ENCODE assay signal across 8 cellular contexts in the genomic region with DNA sequence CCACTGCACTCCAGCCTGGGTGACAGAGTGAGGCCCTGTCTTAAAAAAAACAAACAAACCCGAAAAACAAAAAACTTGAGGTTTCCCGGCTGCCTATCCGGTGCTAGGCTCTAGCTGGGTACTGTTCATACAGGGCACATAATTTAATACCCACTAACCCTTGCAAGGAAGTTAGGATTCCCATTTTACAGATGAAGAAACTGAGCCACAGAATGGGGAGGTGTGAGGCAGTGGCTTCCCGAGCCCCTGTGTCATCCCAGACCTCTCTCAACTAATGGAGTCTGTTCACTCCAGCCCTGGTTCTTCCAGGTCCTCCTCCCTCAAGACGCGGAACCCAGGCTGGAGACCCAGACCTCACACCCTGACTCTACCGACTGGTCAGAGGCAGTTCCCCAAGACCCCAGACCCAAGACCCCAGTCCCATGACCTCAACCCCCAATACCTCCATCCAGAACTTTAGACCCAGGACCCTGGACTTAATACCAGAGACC. TPM values are rescaled to one million over a fixed set of nuclear protein-coding genes. Genes with fewer than 3 reads are reported as not detected.
A peak's percentile ranks its signal among the peaks of the same experiment; 100 is the strongest.
DNase-seq lines count a peak whose midpoint lies in the region; ATAC-seq and TF ChIP-seq lines count a peak whose summit lies in the region.

No MANE protein-coding gene starts in this region.

- TF ChIP-seq CTCF in stomach (IDR thresholded peaks at IDR 0.05) = no peak

- peaks cover 39% of the 10 kb centered on the region for H3K4me1 Mint-ChIP-seq in activated CD4-positive, alpha-beta T cell treated with anti-CD3 and anti-CD28 coated beads for 36 hours
- peaks cover 42% of the 10 kb centered on the region for H3K4me1 Mint-ChIP-seq in activated naive CD4-positive, alpha-beta T cell treated with anti-CD3 and anti-CD28 coated beads, Interleukin-2, amount 10 ng/mL, durations not matched to agents 7 days and 5 days

- H3K4me1 ChIP-seq in iPS-20b (ENCODE audit: insufficient read depth, low read length) = 0 out of 2 replicates have a peak, but pooled peaks cover 4% of the 10 kb centered on the region
- peaks cover 26 to 58% (median 51%) of the 10 kb centered on the region in 4 donors for H3K4me1 ChIP-seq in stomach

- no peak for TF ChIP-seq EP300 in stomach (IDR thresholded peaks at IDR 0.05)

- H3K9me3 Mint-ChIP-seq in activated CD4-positive, alpha-beta T cell treated with anti-CD3 and anti-CD28 coated beads for 36 hours (ENCODE audit: low read depth) = no peaks in the 10 kb centered on the region
- H3K9me3 Mint-ChIP-seq in activated naive CD4-positive, alpha-beta T cell treated with anti-CD3 and anti-CD28 coated beads, Interleukin-2, amount 10 ng/mL, durations not matched to agents 7 days and 5 days = no peaks in the 10 kb centered on the region

- DNase-seq in activated CD4-positive, alpha-beta T cell treated with anti-CD3 and anti-CD28 coated beads for 36 hours = peak; percentile 31
- DNase-seq in activated CD4-positive, alpha-beta T cell treated with anti-CD3 and anti-CD28 coated beads for 4 hours = no peak
- peak; percentile 41 for DNase-seq in activated naive CD4-positive, alpha-beta T cell treated with anti-CD3 and anti-CD28 coated beads, Interleukin-2, amount 10 ng/mL, durations not matched to agents 7 days and 5 days
- no peak for DNase-seq in stomach
- DNase-seq in SIG-M5 (lab: John Stamatoyannopoulos, UW) = no peak

- TF ChIP-seq POLR2A in stomach (IDR thresholded peaks at IDR 0.05) = no peak

- ATAC-seq in activated CD4-positive, alpha-beta T cell treated with anti-CD3 and anti-CD28 coated beads for 36 hours = no peak
- ATAC-seq in GM21619 (IDR thresholded peaks at IDR 0.05; ENCODE audit: unreplicated experiment) = no peak
- ATAC-seq in HG03280 (IDR thresholded peaks at IDR 0.05; ENCODE audit: unreplicated experiment) = no peak

- intact Hi-C loops in activated CD4-positive, alpha-beta T cell treated with anti-CD3 and anti-CD28 coated beads for 36 hours (cut with DNase I, micrococcal nuclease) = loop anchor here (1.0 to 5.0 kb wide), 14 partner anchors 40 to 1961 kb away; a partner anchor contains a TSS
- intact Hi-C loops in stomach (cut with DNase I; ENCODE audit: low total_unique reads) = no loop called here

- POLR2A ChIA-PET in activated CD4-positive, alpha-beta T cell treated with anti-CD3 and anti-CD28 coated beads for 36 hours (lab: Charles Lee) = interaction anchor here (0.6 kb wide), 2 partner anchors 74 to 232 kb away, joined by 3 to 7 read pairs; no protein-coding TSS in a partner anchor

- H3K9me3 ChIP-seq in iPS-20b (ENCODE audit: insufficient read depth, low read depth, low read length) = no peaks in the 10 kb centered on the region
- H3K9me3 ChIP-seq in stomach = no peaks in the 10 kb centered on the region

- H3K36me3 ChIP-seq in iPS-20b (ENCODE audit: insufficient read depth, low read depth, low read length) (peaks cover 18% of the 10 kb centered on the region; the same call in 1 of the 2 replicates), stomach (peaks cover 36 to 46% (median 43%) of the 10 kb centered on the region in 4 donors)

- peak overlapping the region; percentile 100 for H3K4me3 Mint-ChIP-seq in activated CD4-positive, alpha-beta T cell treated with anti-CD3 and anti-CD28 coated beads for 36 hours
- peak overlapping the region; percentile 96 for H3K4me3 Mint-ChIP-seq in activated naive CD4-positive, alpha-beta T cell treated with anti-CD3 and anti-CD28 coated beads, Interleukin-2, amount 10 ng/mL, durations not matched to agents 7 days and 5 days

- H3K4me3 ChIP-seq in iPS-20b (ENCODE audit: low read length) (peak overlapping the region; percentile 98), stomach (peak overlapping the region; percentile 78 to 96 (median 80))

- CTCF ChIA-PET in activated CD4-positive, alpha-beta T cell treated with anti-CD3 and anti-CD28 coated beads for 36 hours (lab: Charles Lee) = interaction anchor here (0.6 to 2.7 kb wide), 5 partner anchors 52 to 326 kb away, joined by 3 to 28 read pairs (median 4); no protein-coding TSS in a partner anchor
- CTCF ChIA-PET in activated naive CD4-positive, alpha-beta T cell treated with anti-CD3 and anti-CD28 coated beads, Interleukin-2, amount 10 ng/mL, durations not matched to agents 7 days and 5 days (lab: Charles Lee) = interaction anchor here (0.7 to 5.0 kb wide), 2 partner anchors 59 to 238 kb away, joined by 3 to 50 read pairs; no protein-coding TSS in a partner anchor

- H3K27ac ChIP-seq in iPS-20b (ENCODE audit: low read length) (peak overlapping the region; percentile 43), stomach (peak overlapping the region; percentile 81 to 100 (median 98))

- H3K27me3 Mint-ChIP-seq in activated CD4-positive, alpha-beta T cell treated with anti-CD3 and anti-CD28 coated beads for 36 hours = no peaks in the 10 kb centered on the region
- peaks cover 6% of the 10 kb centered on the region for H3K27me3 Mint-ChIP-seq in activated naive CD4-positive, alpha-beta T cell treated with anti-CD3 and anti-CD28 coated beads, Interleukin-2, amount 10 ng/mL, durations not matched to agents 7 days and 5 days

- H3K9ac ChIP-seq in iPS-20b (ENCODE audit: low read depth, low read length) = peak overlapping the region; percentile 97

- 8 to 25% (median 13%) methylated on average over 7 of the region's 7 CpGs for WGBS in stomach, 5 donors

- peak overlapping the region; percentile 99 for H3K27ac Mint-ChIP-seq in activated CD4-positive, alpha-beta T cell treated with anti-CD3 and anti-CD28 coated beads for 36 hours
- peak overlapping the region; percentile 97 for H3K27ac Mint-ChIP-seq in activated naive CD4-positive, alpha-beta T cell treated with anti-CD3 and anti-CD28 coated beads, Interleukin-2, amount 10 ng/mL, durations not matched to agents 7 days and 5 days

- peaks cover 13% of the 10 kb centered on the region for H3K36me3 Mint-ChIP-seq in activated CD4-positive, alpha-beta T cell treated with anti-CD3 and anti-CD28 coated beads for 36 hours (ENCODE audit: low read depth)
- peaks cover 22% of the 10 kb centered on the region for H3K36me3 Mint-ChIP-seq in activated naive CD4-positive, alpha-beta T cell treated with anti-CD3 and anti-CD28 coated beads, Interleukin-2, amount 10 ng/mL, durations not matched to agents 7 days and 5 days

- H3K27me3 ChIP-seq in iPS-20b (ENCODE audit: insufficient read depth, low read length) (no peaks in the 10 kb centered on the region), stomach (no peaks in the 10 kb centered on the region)

RNA-seq across cellular contexts. Expression of a gene that starts 0.6 kb away (rescaled TPM):
- total RNA-seq in activated CD4-positive, alpha-beta T cell treated with anti-CD3 and anti-CD28 coated beads for 36 hours = 10 to 100 TPM; 29.8 to 37.1 TPM
- total RNA-seq in stomach = 100 to 1,000 TPM in 1 of 5 donors, 10 to 100 TPM in 3, 1 to 10 TPM in 1; 9.4 to 111 (median 16.4) TPM
- 10 to 100 TPM; 15.7 to 17.4 (median 16.7) TPM for polyA plus RNA-seq in stomach

RNA-seq across cellular contexts. Expression of a gene that starts 1.6 kb away (rescaled TPM):
- total RNA-seq in activated CD4-positive, alpha-beta T cell treated with anti-CD3 and anti-CD28 coated beads for 36 hours = 10 to 100 TPM; 54.8 to 63.9 TPM
- total RNA-seq in stomach = 100 to 1,000 TPM in 2 of 5 donors, 10 to 100 TPM in 3; 15.2 to 163 (median 58.7) TPM
- 100 to 1,000 TPM; 155 to 221 (median 174) TPM for polyA plus RNA-seq in stomach

RNA-seq across cellular contexts. Expression of a gene that starts 11.1 kb away (rescaled TPM):
- not detected for total RNA-seq in activated CD4-positive, alpha-beta T cell treated with anti-CD3 and anti-CD28 coated beads for 36 hours
- total RNA-seq in stomach = not detected
- not detected for polyA plus RNA-seq in stomach

RNA-seq across cellular contexts. Expression of a gene that starts 25.3 kb away (rescaled TPM):
- 10 to 100 TPM; 24.3 to 30.1 TPM for total RNA-seq in activated CD4-positive, alpha-beta T cell treated with anti-CD3 and anti-CD28 coated beads for 36 hours
- total RNA-seq in stomach = 10 to 100 TPM in 2 of 5 donors, 1 to 10 TPM in 2, not detected in 1; 1.4 to 48.7 (median 12.1) TPM
- 1 to 10 TPM; 2.0 to 3.4 (median 2.9) TPM for polyA plus RNA-seq in stomach

RNA-seq across cellular contexts. Expression of a gene that starts 52.7 kb away (rescaled TPM):
- total RNA-seq in activated CD4-positive, alpha-beta T cell treated with anti-CD3 and anti-CD28 coated beads for 36 hours = 1 to 10 TPM; 1.0 to 2.7 TPM
- total RNA-seq in stomach = 100 to 1,000 TPM in 2 of 5 donors, 10 to 100 TPM in 3; 31.9 to 204 (median 95.1) TPM
- polyA plus RNA-seq in stomach = 10 to 100 TPM; 62.3 to 96.1 (median 93.1) TPM

Comparison
In these comparisons a context has a peak if more than half of its experiments do, and no peak if none do; other contexts are left out.
1. DNase-seq: peak in activated CD4-positive, alpha-beta T cell treated with anti-CD3 and anti-CD28 coated beads for 36 hours (single experiment) and activated naive CD4-positive, alpha-beta T cell treated with anti-CD3 and anti-CD28 coated beads, Interleukin-2, amount 10 ng/mL, durations not matched to agents 7 days and 5 days (single experiment); none in activated CD4-positive, alpha-beta T cell treated with anti-CD3 and anti-CD28 coated beads for 4 hours (0 of 2), stomach (single experiment) and SIG-M5 (single experiment).